In the genomic region with DNA sequence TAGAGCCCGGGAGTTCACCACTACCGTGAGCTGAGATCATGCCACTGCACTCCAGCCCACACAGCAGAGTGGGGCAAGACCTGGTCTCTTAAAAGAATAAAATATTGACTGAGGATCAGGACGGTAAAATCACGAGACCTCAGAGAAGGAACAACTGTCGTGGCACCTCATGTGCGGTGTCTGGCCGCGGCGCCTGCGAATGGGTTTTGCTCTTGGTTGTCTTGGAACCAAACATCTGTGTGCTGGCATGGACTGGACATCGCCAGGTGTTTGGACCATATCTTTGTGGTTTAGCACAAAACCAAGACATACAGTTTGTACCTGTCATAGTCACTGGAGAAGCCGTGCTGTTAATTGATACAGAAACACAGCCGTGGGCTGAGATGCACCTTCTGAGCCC, we compare ENCODE assay signal across 18 cellular contexts.
DNase-seq lines count a peak whose midpoint lies in the region; ATAC-seq and TF ChIP-seq lines count a peak whose summit lies in the region.
"Had no signal": no experiment of that assay in that cellular context is flagged by ENCODE, and none has a peak within 500 bp of the region (broad histone marks: within the 10 kb centered on the region; RNA-seq: fewer than 3 reads in every experiment).

No MANE protein-coding gene starts in this region.

- no peak for TF ChIP-seq EP300 in sigmoid colon (IDR thresholded peaks at IDR 0.05)

- TF ChIP-seq CTCF in sigmoid colon (IDR thresholded peaks at IDR 0.05), result no peak

- H3K9me3 ChIP-seq in sigmoid colon, result no peaks in the 10 kb centered on the region
- H3K9me3 ChIP-seq: BLaER1 had no signal

- no peaks in the 10 kb centered on the region for H3K9me3 Mint-ChIP-seq in activated CD4-positive, alpha-beta T cell treated with anti-CD3 and anti-CD28 coated beads for 36 hours (ENCODE audit: low read depth)
- H3K9me3 Mint-ChIP-seq in stimulated activated naive CD8-positive, alpha-beta T cell treated with anti-CD3 and anti-CD28 coated beads, Interleukin-15, Interleukin-2, amounts not matched to agents 100 ng/mL and 50 ng/mL, for 24 hours, result peaks cover 3% of the 10 kb centered on the region
- H3K9me3 Mint-ChIP-seq in stimulated activated naive CD8-positive, alpha-beta T cell treated with anti-CD3 and anti-CD28 coated beads, Interleukin-15, amount 100 ng/mL, for 72 hours, result no peaks in the 10 kb centered on the region
- H3K9me3 Mint-ChIP-seq in activated naive CD8-positive, alpha-beta T cell treated with anti-CD3 and anti-CD28 coated beads, Interleukin-2, amount 50 U/mL, for 24 hours, result no peaks in the 10 kb centered on the region
- H3K9me3 Mint-ChIP-seq: HFFc6 had no signal

- no peak overlapping the region for H3K4me3 Mint-ChIP-seq in activated CD4-positive, alpha-beta T cell treated with anti-CD3 and anti-CD28 coated beads for 36 hours
- H3K4me3 Mint-ChIP-seq in stimulated activated naive CD8-positive, alpha-beta T cell treated with anti-CD3 and anti-CD28 coated beads, Interleukin-15, Interleukin-2, amounts not matched to agents 100 ng/mL and 50 ng/mL, for 24 hours, result no peak overlapping the region
- no peak overlapping the region for H3K4me3 Mint-ChIP-seq in stimulated activated naive CD8-positive, alpha-beta T cell treated with anti-CD3 and anti-CD28 coated beads, Interleukin-15, amount 100 ng/mL, for 72 hours
- H3K4me3 Mint-ChIP-seq in activated naive CD8-positive, alpha-beta T cell treated with anti-CD3 and anti-CD28 coated beads, Interleukin-2, amount 50 U/mL, for 24 hours, result no peak overlapping the region
- H3K4me3 Mint-ChIP-seq: HFFc6 had no signal

- POLR2A ChIA-PET in activated CD4-positive, alpha-beta T cell treated with anti-CD3 and anti-CD28 coated beads for 36 hours (lab: Charles Lee), result no interaction called here

- H3K4me3 ChIP-seq in sigmoid colon, result no peak overlapping the region
- H3K4me3 ChIP-seq: BLaER1 had no signal

- H3K27me3 Mint-ChIP-seq in activated CD4-positive, alpha-beta T cell treated with anti-CD3 and anti-CD28 coated beads for 36 hours, result no peaks in the 10 kb centered on the region
- no peaks in the 10 kb centered on the region for H3K27me3 Mint-ChIP-seq in stimulated activated naive CD8-positive, alpha-beta T cell treated with anti-CD3 and anti-CD28 coated beads, Interleukin-15, Interleukin-2, amounts not matched to agents 100 ng/mL and 50 ng/mL, for 24 hours
- no peaks in the 10 kb centered on the region for H3K27me3 Mint-ChIP-seq in stimulated activated naive CD8-positive, alpha-beta T cell treated with anti-CD3 and anti-CD28 coated beads, Interleukin-15, amount 100 ng/mL, for 72 hours
- H3K27me3 Mint-ChIP-seq in activated naive CD8-positive, alpha-beta T cell treated with anti-CD3 and anti-CD28 coated beads, Interleukin-2, amount 50 U/mL, for 24 hours, result no peaks in the 10 kb centered on the region

- intact Hi-C loops in activated CD4-positive, alpha-beta T cell treated with anti-CD3 and anti-CD28 coated beads for 36 hours (cut with DNase I, micrococcal nuclease), result no loop called here
- intact Hi-C loops in sigmoid colon (cut with DNase I), result no loop called here

- TF ChIP-seq POLR2A in sigmoid colon (IDR thresholded peaks at IDR 0.05), result no peak

- 95 to 97% methylated on average over 13 of the region's 13 CpGs for WGBS in sigmoid colon, 2 donors

- peaks cover 83% of the 10 kb centered on the region for H3K4me1 Mint-ChIP-seq in activated CD4-positive, alpha-beta T cell treated with anti-CD3 and anti-CD28 coated beads for 36 hours
- peaks cover 95% of the 10 kb centered on the region for H3K4me1 Mint-ChIP-seq in stimulated activated naive CD8-positive, alpha-beta T cell treated with anti-CD3 and anti-CD28 coated beads, Interleukin-15, Interleukin-2, amounts not matched to agents 100 ng/mL and 50 ng/mL, for 24 hours (ENCODE audit: low read depth)
- peaks cover 91% of the 10 kb centered on the region for H3K4me1 Mint-ChIP-seq in stimulated activated naive CD8-positive, alpha-beta T cell treated with anti-CD3 and anti-CD28 coated beads, Interleukin-15, amount 100 ng/mL, for 72 hours
- peaks cover 89% of the 10 kb centered on the region for H3K4me1 Mint-ChIP-seq in activated naive CD8-positive, alpha-beta T cell treated with anti-CD3 and anti-CD28 coated beads, Interleukin-2, amount 50 U/mL, for 24 hours

- CTCF ChIA-PET in activated CD4-positive, alpha-beta T cell treated with anti-CD3 and anti-CD28 coated beads for 36 hours (lab: Charles Lee), result interaction anchor here (1.1 kb wide), 1 partner anchor 167 kb away, joined by 3 read pairs; no protein-coding TSS in a partner anchor

- no peaks in the 10 kb centered on the region for H3K27me3 ChIP-seq in sigmoid colon
- H3K27me3 ChIP-seq: BLaER1 had no signal

- H3K27ac Mint-ChIP-seq in activated CD4-positive, alpha-beta T cell treated with anti-CD3 and anti-CD28 coated beads for 36 hours, result peak overlapping the region; percentile 43
- H3K27ac Mint-ChIP-seq in stimulated activated naive CD8-positive, alpha-beta T cell treated with anti-CD3 and anti-CD28 coated beads, Interleukin-15, Interleukin-2, amounts not matched to agents 100 ng/mL and 50 ng/mL, for 24 hours, result peak overlapping the region; percentile 74
- H3K27ac Mint-ChIP-seq in stimulated activated naive CD8-positive, alpha-beta T cell treated with anti-CD3 and anti-CD28 coated beads, Interleukin-15, amount 100 ng/mL, for 72 hours, result peak overlapping the region in 1 of 2 donors; percentile 57
- peak overlapping the region; percentile 79 for H3K27ac Mint-ChIP-seq in activated naive CD8-positive, alpha-beta T cell treated with anti-CD3 and anti-CD28 coated beads, Interleukin-2, amount 50 U/mL, for 24 hours
- H3K27ac Mint-ChIP-seq: HFFc6 had no signal

- peaks cover 0 to 3% (median 0%) of the 10 kb centered on the region in 4 donors for H3K36me3 ChIP-seq in sigmoid colon

- H3K27ac ChIP-seq in sigmoid colon, result no peak overlapping the region
- H3K27ac ChIP-seq: BLaER1 had no signal

- DNase-seq in activated CD4-positive, alpha-beta T cell treated with anti-CD3 and anti-CD28 coated beads for 36 hours, result no peak
- no peak for DNase-seq in activated CD4-positive, alpha-beta T cell treated with anti-CD3 and anti-CD28 coated beads for 4 hours
- DNase-seq in stimulated activated naive CD8-positive, alpha-beta T cell treated with anti-CD3 and anti-CD28 coated beads, Interleukin-15, amount 100 ng/mL, for 72 hours, result no peak
- no peak for DNase-seq in activated naive CD8-positive, alpha-beta T cell treated with anti-CD3 and anti-CD28 coated beads, Interleukin-2, amount 50 U/mL, for 24 hours
- peak; percentile 53 for DNase-seq in sigmoid colon
- DNase-seq in amygdala (lab: John Stamatoyannopoulos, UW), result no peak
- DNase-seq in kidney glomerular epithelial cell (lab: John Stamatoyannopoulos, UW), result no peak
- DNase-seq: 8988T, DMS 273 treated with DMSO at 0.1 percent for 48 hours, EL, GOT3, HFFc6, NCI-H1417 treated with DMSO at 0.1 percent for 48 hours, NCI-H2029, NCI-H2171 treated with DMSO at 0.1 percent for 48 hours, NCI-H510A had no signal

- peaks cover 0 to 58% (median 49%) of the 10 kb centered on the region in 4 donors for H3K4me1 ChIP-seq in sigmoid colon

- ATAC-seq in activated CD4-positive, alpha-beta T cell treated with anti-CD3 and anti-CD28 coated beads for 36 hours, result no peak
- no peak for ATAC-seq in stimulated activated naive CD8-positive, alpha-beta T cell treated with anti-CD3 and anti-CD28 coated beads, Interleukin-15, amount 100 ng/mL, for 72 hours
- no peak for ATAC-seq in activated naive CD8-positive, alpha-beta T cell treated with anti-CD3 and anti-CD28 coated beads, Interleukin-2, amount 50 U/mL, for 24 hours

- peaks cover 46% of the 10 kb centered on the region for H3K36me3 Mint-ChIP-seq in activated CD4-positive, alpha-beta T cell treated with anti-CD3 and anti-CD28 coated beads for 36 hours (ENCODE audit: low read depth)
- H3K36me3 Mint-ChIP-seq in stimulated activated naive CD8-positive, alpha-beta T cell treated with anti-CD3 and anti-CD28 coated beads, Interleukin-15, Interleukin-2, amounts not matched to agents 100 ng/mL and 50 ng/mL, for 24 hours (ENCODE audit: low read depth), result peaks cover 50% of the 10 kb centered on the region
- H3K36me3 Mint-ChIP-seq in activated naive CD8-positive, alpha-beta T cell treated with anti-CD3 and anti-CD28 coated beads, Interleukin-2, amount 50 U/mL, for 24 hours (ENCODE audit: low read depth), result peaks cover 40% of the 10 kb centered on the region
